In genomic region chr19:46745521-46746280, GRCh38 we compare ENCODE assay signal across 1 cellular context.
TF ChIP-seq lines count a peak whose summit lies in the region.

TSS of gene FKRP (plus strand) at chr19:46746057. CDS start at chr19:46755451, 9,394 bp downstream.

TF ChIP-seq in K562, 482 proteins besides CTCF, POLR2A, EP300 and RAD21 (continued from another document and continues in another):
- TF ChIP-seq MYBL2 (IDR thresholded peaks at IDR 0.05; ENCODE audit: low read depth): no peak
- no peak for TF ChIP-seq MYBL2 (CRISPR knock-in tag; IDR thresholded peaks at IDR 0.05; ENCODE audit: borderline replicate concordance)
- no peak for TF ChIP-seq SMAD3 (CRISPR knock-in tag; conservative IDR thresholded peaks at IDR 0.05)
- TF ChIP-seq MEIS2 (IDR thresholded peaks at IDR 0.05; ENCODE audit: partially characterized antibody): no peak
- no peak for TF ChIP-seq NR3C1 (CRISPR knock-in tag; IDR thresholded peaks at IDR 0.05)
- TF ChIP-seq POLR3G (IDR thresholded peaks at IDR 0.05; ENCODE audit: extremely low read depth, insufficient read length, insufficient replicate concordance): no peak
- no peak for TF ChIP-seq PTRF (tag; IDR thresholded peaks at IDR 0.05)
- TF ChIP-seq SIN3A (IDR thresholded peaks at IDR 0.05; ENCODE audit: borderline replicate concordance in 2 of 2, control insufficient read depth in 1 of 2, low read depth in 2 of 2, low read length in 2 of 2): peak in 1 of 2 experiments; percentile 70; a peak in 2 of 4 replicates
- no peak for TF ChIP-seq CGGBP1 (CRISPR knock-in tag; IDR thresholded peaks at IDR 0.05)
- TF ChIP-seq RREB1 (CRISPR knock-in tag; IDR thresholded peaks at IDR 0.05): no peak
- TF ChIP-seq HOXB6 (CRISPR knock-in tag; IDR thresholded peaks at IDR 0.05; ENCODE audit: borderline replicate concordance): no peak
- TF ChIP-seq FOS (IDR thresholded peaks at IDR 0.05; ENCODE audit: extremely low read depth, insufficient read length): no peak
- TF ChIP-seq MNT (conservative IDR thresholded peaks at IDR 0.05): peak in 1 of 2 experiments; percentile 23; a peak in 1 of 4 replicates
- TF ChIP-seq ZFX (CRISPR knock-in tag; IDR thresholded peaks at IDR 0.05): peak; percentile 85
- TF ChIP-seq STAT5A (IDR thresholded peaks at IDR 0.05; ENCODE audit: borderline replicate concordance, low read length): no peak
- peak; percentile 88 for TF ChIP-seq RBBP5 (IDR thresholded peaks at IDR 0.05; ENCODE audit: borderline replicate concordance, insufficient read depth, low read length, poor library complexity, severe bottlenecking)
- TF ChIP-seq E2F4 (CRISPR knock-in tag; IDR thresholded peaks at IDR 0.05; ENCODE audit: low read depth): no peak
- TF ChIP-seq FOXJ2 (tag; IDR thresholded peaks at IDR 0.05): no peak
- TF ChIP-seq ZFP91 (CRISPR knock-in tag; IDR thresholded peaks at IDR 0.05): no peak
- TF ChIP-seq ZNF444 (CRISPR knock-in tag; IDR thresholded peaks at IDR 0.05): no peak
- TF ChIP-seq ZSCAN32 (CRISPR knock-in tag; IDR thresholded peaks at IDR 0.05): no peak
- no peak for TF ChIP-seq BDP1 (IDR thresholded peaks at IDR 0.05; ENCODE audit: insufficient read depth, insufficient read length)
- no peak for TF ChIP-seq TCF15 (CRISPR knock-in tag; IDR thresholded peaks at IDR 0.05)
- no peak for TF ChIP-seq ARID3A (IDR thresholded peaks at IDR 0.05; ENCODE audit: borderline replicate concordance, low read depth, low read length)
- no peak for TF ChIP-seq ZBTB40 (IDR thresholded peaks at IDR 0.05)
- TF ChIP-seq ZBTB40 (CRISPR knock-in tag; IDR thresholded peaks at IDR 0.05): no peak
- TF ChIP-seq CCAR2 (IDR thresholded peaks at IDR 0.05; ENCODE audit: low read depth, low read length): no peak
- 0 out of 2 replicates have a peak, but pooled peaks have one; percentile 22 for TF ChIP-seq ZBTB9 (CRISPR knock-in tag; IDR thresholded peaks at IDR 0.05)
- TF ChIP-seq YY1 (IDR thresholded peaks at IDR 0.05; ENCODE audit: borderline replicate concordance in 1 of 3, control insufficient read depth in 1 of 3, extremely low read depth in 1 of 3, insufficient read depth in 3 of 3, insufficient read length in 1 of 3, insufficient replicate concordance in 2 of 3, low read depth in 1 of 3, low read length in 2 of 3): peak; percentile 65 to 94 (median 90)
- no peak for TF ChIP-seq C11orf30 (IDR thresholded peaks at IDR 0.05; ENCODE audit: low read depth)
- TF ChIP-seq RFX7 (CRISPR knock-in tag; IDR thresholded peaks at IDR 0.05): no peak
- no peak for TF ChIP-seq FOXK2 (conservative IDR thresholded peaks at IDR 0.05 in 1 of 2, IDR thresholded peaks at IDR 0.05 in 1 of 2; ENCODE audit: low read depth in 2 of 2)
- peak; percentile 63 for TF ChIP-seq TBP (optimal IDR thresholded peaks at IDR 0.05; ENCODE audit: low read depth, low read length)
- no peak for TF ChIP-seq ZNF589 (CRISPR knock-in tag; IDR thresholded peaks at IDR 0.05; ENCODE audit: low read depth)
